ENCODE assay signal across 13 cellular contexts in genomic region chr3:70526966-70527515, GRCh38.
"Had no signal": no experiment of that assay in that cellular context is flagged by ENCODE, and none has a peak within 500 bp of the region (broad histone marks: within the 10 kb centered on the region; RNA-seq: fewer than 3 reads in every experiment).

No MANE protein-coding gene starts in this region.

- H3K36me3 ChIP-seq: adrenal gland, colonic mucosa, pancreas, spleen, upper lobe of left lung, WERI-Rb-1 had no signal

- H3K4me1 ChIP-seq: adrenal gland, colonic mucosa, spleen had no signal

- ATAC-seq: left lobe of liver; pancreas; sciatic nerve; stimulated activated naive CD8-positive, alpha-beta T cell treated with anti-CD3 and anti-CD28 coated beads, Interleukin-15, amount 100 ng/mL, for 72 hours had no signal

- H3K9me3 ChIP-seq: adrenal gland, colonic mucosa, pancreas, spleen, upper lobe of left lung had no signal

- DNase-seq: activated CD4-positive, alpha-beta T cell treated with anti-CD3 and anti-CD28 coated beads, Interleukin-2, amount 50 U/mL, for 48 hours; activated naive CD4-positive, alpha-beta T cell treated with anti-CD3 and anti-CD28 coated beads for 36 hours; activated T-cell treated with anti-CD3 and anti-CD28 coated beads, Interleukin-2, amount 50 U/mL, for 1 hour; adrenal gland; colonic mucosa; naive B cell; pancreas; spleen; stimulated activated naive CD8-positive, alpha-beta T cell treated with anti-CD3 and anti-CD28 coated beads, Interleukin-15, amount 100 ng/mL, for 72 hours; upper lobe of left lung; WERI-Rb-1 had no signal

- H3K4me3 ChIP-seq: adrenal gland, colonic mucosa, pancreas, spleen, upper lobe of left lung had no signal

- H3K27me3 ChIP-seq: adrenal gland, colonic mucosa, pancreas, upper lobe of left lung had no signal

- H3K27ac ChIP-seq: adrenal gland, colonic mucosa, pancreas, spleen, upper lobe of left lung, WERI-Rb-1 had no signal
